Comparison of ENCODE assay signal across 2 cellular contexts in the genomic region with DNA sequence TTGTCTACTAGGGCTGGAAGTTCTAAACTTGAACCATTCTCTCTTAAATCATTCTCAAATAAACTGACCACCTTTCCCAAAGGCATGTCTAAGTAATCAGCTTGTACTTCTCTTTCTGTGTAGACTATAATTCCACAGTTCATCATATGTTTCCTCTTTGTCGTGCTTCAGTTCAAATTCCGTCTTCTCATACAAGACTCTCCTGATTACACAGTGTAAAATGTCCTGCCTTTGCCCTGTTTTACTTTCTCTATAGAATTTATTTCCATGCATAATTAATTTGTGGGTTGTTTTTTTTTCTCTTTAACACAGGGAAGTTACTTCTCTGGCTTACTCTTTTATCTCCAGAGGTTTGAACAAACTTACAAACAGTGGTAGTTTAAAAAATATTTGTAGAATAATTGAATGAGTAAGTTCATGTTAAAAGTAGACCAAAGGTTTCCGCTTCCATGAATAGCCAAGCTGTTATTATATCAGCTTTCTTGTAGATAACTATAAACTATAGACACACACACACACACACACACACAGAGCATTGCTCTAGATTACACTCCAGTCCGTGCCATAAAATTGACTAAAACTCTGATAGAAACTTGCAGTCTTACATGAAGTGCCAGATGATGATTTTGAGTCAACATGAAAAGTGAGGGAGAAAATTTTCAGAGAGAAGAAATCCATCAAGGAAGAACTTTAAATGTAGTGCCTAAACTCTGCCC.
TF ChIP-seq lines count a peak whose summit lies in the region.

No MANE protein-coding gene starts in this region.

TF ChIP-seq in GM23338, 12 proteins besides CTCF, POLR2A, EP300 and RAD21 (continues in another document):
- TF ChIP-seq CREB1 (CRISPR knock-in tag; IDR thresholded peaks at IDR 0.05; ENCODE audit: low read depth), result no peak
- TF ChIP-seq, protein P1, sequence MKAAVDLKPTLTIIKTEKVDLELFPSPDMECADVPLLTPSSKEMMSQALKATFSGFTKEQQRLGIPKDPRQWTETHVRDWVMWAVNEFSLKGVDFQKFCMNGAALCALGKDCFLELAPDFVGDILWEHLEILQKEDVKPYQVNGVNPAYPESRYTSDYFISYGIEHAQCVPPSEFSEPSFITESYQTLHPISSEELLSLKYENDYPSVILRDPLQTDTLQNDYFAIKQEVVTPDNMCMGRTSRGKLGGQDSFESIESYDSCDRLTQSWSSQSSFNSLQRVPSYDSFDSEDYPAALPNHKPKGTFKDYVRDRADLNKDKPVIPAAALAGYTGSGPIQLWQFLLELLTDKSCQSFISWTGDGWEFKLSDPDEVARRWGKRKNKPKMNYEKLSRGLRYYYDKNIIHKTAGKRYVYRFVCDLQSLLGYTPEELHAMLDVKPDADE (IDR thresholded peaks at IDR 0.05), result no peak
- no peak for TF ChIP-seq ZNF331 (CRISPR knock-in tag; IDR thresholded peaks at IDR 0.05; ENCODE audit: low read depth)
- TF ChIP-seq, protein P2, sequence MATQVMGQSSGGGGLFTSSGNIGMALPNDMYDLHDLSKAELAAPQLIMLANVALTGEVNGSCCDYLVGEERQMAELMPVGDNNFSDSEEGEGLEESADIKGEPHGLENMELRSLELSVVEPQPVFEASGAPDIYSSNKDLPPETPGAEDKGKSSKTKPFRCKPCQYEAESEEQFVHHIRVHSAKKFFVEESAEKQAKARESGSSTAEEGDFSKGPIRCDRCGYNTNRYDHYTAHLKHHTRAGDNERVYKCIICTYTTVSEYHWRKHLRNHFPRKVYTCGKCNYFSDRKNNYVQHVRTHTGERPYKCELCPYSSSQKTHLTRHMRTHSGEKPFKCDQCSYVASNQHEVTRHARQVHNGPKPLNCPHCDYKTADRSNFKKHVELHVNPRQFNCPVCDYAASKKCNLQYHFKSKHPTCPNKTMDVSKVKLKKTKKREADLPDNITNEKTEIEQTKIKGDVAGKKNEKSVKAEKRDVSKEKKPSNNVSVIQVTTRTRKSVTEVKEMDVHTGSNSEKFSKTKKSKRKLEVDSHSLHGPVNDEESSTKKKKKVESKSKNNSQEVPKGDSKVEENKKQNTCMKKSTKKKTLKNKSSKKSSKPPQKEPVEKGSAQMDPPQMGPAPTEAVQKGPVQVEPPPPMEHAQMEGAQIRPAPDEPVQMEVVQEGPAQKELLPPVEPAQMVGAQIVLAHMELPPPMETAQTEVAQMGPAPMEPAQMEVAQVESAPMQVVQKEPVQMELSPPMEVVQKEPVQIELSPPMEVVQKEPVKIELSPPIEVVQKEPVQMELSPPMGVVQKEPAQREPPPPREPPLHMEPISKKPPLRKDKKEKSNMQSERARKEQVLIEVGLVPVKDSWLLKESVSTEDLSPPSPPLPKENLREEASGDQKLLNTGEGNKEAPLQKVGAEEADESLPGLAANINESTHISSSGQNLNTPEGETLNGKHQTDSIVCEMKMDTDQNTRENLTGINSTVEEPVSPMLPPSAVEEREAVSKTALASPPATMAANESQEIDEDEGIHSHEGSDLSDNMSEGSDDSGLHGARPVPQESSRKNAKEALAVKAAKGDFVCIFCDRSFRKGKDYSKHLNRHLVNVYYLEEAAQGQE (IDR thresholded peaks at IDR 0.05; ENCODE audit: unreplicated experiment), result no peak
- no peak for TF ChIP-seq EZH2phosphoT487 (IDR thresholded peaks at IDR 0.05; ENCODE audit: unreplicated experiment)
- no peak for TF ChIP-seq EZH2 (IDR thresholded peaks at IDR 0.05; ENCODE audit: low read depth, unreplicated experiment)
- TF ChIP-seq, protein P3, sequence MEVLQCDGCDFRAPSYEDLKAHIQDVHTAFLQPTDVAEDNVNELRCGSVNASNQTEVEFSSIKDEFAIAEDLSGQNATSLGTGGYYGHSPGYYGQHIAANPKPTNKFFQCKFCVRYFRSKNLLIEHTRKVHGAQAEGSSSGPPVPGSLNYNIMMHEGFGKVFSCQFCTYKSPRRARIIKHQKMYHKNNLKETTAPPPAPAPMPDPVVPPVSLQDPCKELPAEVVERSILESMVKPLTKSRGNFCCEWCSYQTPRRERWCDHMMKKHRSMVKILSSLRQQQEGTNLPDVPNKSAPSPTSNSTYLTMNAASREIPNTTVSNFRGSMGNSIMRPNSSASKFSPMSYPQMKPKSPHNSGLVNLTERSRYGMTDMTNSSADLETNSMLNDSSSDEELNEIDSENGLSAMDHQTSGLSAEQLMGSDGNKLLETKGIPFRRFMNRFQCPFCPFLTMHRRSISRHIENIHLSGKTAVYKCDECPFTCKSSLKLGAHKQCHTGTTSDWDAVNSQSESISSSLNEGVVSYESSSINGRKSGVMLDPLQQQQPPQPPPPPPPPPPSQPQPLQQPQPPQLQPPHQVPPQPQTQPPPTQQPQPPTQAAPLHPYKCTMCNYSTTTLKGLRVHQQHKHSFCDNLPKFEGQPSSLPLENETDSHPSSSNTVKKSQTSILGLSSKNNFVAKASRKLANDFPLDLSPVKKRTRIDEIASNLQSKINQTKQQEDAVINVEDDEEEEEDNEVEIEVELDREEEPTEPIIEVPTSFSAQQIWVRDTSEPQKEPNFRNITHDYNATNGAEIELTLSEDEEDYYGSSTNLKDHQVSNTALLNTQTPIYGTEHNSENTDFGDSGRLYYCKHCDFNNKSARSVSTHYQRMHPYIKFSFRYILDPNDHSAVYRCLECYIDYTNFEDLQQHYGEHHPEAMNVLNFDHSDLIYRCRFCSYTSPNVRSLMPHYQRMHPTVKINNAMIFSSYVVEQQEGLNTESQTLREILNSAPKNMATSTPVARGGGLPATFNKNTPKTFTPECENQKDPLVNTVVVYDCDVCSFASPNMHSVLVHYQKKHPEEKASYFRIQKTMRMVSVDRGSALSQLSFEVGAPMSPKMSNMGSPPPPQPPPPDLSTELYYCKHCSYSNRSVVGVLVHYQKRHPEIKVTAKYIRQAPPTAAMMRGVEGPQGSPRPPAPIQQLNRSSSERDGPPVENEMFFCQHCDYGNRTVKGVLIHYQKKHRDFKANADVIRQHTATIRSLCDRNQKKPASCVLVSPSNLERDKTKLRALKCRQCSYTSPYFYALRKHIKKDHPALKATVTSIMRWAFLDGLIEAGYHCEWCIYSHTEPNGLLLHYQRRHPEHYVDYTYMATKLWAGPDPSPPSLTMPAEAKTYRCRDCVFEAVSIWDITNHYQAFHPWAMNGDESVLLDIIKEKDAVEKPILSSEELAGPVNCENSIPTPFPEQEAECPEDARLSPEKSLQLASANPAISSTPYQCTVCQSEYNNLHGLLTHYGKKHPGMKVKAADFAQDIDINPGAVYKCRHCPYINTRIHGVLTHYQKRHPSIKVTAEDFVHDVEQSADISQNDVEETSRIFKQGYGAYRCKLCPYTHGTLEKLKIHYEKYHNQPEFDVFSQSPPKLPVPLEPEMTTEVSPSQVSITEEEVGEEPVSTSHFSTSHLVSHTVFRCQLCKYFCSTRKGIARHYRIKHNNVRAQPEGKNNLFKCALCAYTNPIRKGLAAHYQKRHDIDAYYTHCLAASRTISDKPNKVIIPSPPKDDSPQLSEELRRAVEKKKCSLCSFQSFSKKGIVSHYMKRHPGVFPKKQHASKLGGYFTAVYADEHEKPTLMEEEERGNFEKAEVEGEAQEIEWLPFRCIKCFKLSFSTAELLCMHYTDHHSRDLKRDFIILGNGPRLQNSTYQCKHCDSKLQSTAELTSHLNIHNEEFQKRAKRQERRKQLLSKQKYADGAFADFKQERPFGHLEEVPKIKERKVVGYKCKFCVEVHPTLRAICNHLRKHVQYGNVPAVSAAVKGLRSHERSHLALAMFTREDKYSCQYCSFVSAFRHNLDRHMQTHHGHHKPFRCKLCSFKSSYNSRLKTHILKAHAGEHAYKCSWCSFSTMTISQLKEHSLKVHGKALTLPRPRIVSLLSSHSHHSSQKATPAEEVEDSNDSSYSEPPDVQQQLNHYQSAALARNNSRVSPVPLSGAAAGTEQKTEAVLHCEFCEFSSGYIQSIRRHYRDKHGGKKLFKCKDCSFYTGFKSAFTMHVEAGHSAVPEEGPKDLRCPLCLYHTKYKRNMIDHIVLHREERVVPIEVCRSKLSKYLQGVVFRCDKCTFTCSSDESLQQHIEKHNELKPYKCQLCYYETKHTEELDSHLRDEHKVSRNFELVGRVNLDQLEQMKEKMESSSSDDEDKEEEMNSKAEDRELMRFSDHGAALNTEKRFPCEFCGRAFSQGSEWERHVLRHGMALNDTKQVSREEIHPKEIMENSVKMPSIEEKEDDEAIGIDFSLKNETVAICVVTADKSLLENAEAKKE (CRISPR knock-in tag; IDR thresholded peaks at IDR 0.05), result no peak
- TF ChIP-seq NANOG (IDR thresholded peaks at IDR 0.05; ENCODE audit: borderline replicate concordance), result no peak

TF ChIP-seq in H1, 55 proteins besides CTCF, POLR2A, EP300 and RAD21:
- TF ChIP-seq CHD1 (IDR thresholded peaks at IDR 0.05; ENCODE audit: low read depth, low read length) (no peak), SRF (IDR thresholded peaks at IDR 0.05; ENCODE audit: low read depth, low read length) (no peak), KDM1A (IDR thresholded peaks at IDR 0.05; ENCODE audit: borderline replicate concordance, low read length) (no peak), BRCA1 (IDR thresholded peaks at IDR 0.05; ENCODE audit: low read depth, low read length) (no peak), SP4 (IDR thresholded peaks at IDR 0.05; ENCODE audit: low read length) (no peak), EZH2 (IDR thresholded peaks at IDR 0.05; ENCODE audit: low read depth, low read length, severe bottlenecking) (no peak), BCL11A (IDR thresholded peaks at IDR 0.05; ENCODE audit: low read depth in 2 of 2, low read length in 2 of 2) (no peak), JUND (IDR thresholded peaks at IDR 0.05; ENCODE audit: low read length) (no peak), SP1 (IDR thresholded peaks at IDR 0.05; ENCODE audit: low read depth, low read length) (no peak), PHF8 (conservative IDR thresholded peaks at IDR 0.05; ENCODE audit: low read depth, low read length) (no peak), SAP30 (IDR thresholded peaks at IDR 0.05; ENCODE audit: insufficient read depth, insufficient replicate concordance, low read length) (no peak)
- TF ChIP-seq, protein P4, sequence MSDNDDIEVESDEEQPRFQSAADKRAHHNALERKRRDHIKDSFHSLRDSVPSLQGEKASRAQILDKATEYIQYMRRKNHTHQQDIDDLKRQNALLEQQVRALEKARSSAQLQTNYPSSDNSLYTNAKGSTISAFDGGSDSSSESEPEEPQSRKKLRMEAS (IDR thresholded peaks at IDR 0.05), result no peak
- TF ChIP-seq, protein P5, sequence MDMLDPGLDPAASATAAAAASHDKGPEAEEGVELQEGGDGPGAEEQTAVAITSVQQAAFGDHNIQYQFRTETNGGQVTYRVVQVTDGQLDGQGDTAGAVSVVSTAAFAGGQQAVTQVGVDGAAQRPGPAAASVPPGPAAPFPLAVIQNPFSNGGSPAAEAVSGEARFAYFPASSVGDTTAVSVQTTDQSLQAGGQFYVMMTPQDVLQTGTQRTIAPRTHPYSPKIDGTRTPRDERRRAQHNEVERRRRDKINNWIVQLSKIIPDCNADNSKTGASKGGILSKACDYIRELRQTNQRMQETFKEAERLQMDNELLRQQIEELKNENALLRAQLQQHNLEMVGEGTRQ (IDR thresholded peaks at IDR 0.05; ENCODE audit: low read length), result no peak
TF ChIP-seq in H1: peak in this region for 0.
